9 cellular contexts compared by ENCODE assay signal in genomic region chr3:39384665-39385000, GRCh38. TPM values are rescaled to one million over a fixed set of nuclear protein-coding genes. Genes with fewer than 3 reads are reported as not detected.
A peak's percentile ranks its signal among the peaks of the same experiment; 100 is the strongest.
DNase-seq lines count a peak whose midpoint lies in the region; ATAC-seq and TF ChIP-seq lines count a peak whose summit lies in the region.
"Had no signal": no experiment of that assay in that cellular context is flagged by ENCODE, and none has a peak within 500 bp of the region (broad histone marks: within the 10 kb centered on the region; RNA-seq: fewer than 3 reads in every experiment).

No MANE protein-coding gene starts in this region.

- no peak for TF ChIP-seq POLR2A in breast epithelium (IDR thresholded peaks at IDR 0.05)

- H3K9me3 ChIP-seq in right atrium auricular region (no peaks in the 10 kb centered on the region), breast epithelium (no peaks in the 10 kb centered on the region), mucosa of descending colon (no peaks in the 10 kb centered on the region), aorta (ENCODE audit: control insufficient read depth, low read length) (no peaks in the 10 kb centered on the region)

- H3K27ac ChIP-seq in right atrium auricular region, result peak overlapping the region; percentile 87 to 90
- H3K27ac ChIP-seq in breast epithelium, result peak overlapping the region in 1 of 2 donors; percentile 94
- H3K27ac ChIP-seq in aorta (ENCODE audit: low read depth in 1 of 2, low read length in 2 of 2), result peak overlapping the region in 1 of 2 donors; percentile 20
- H3K27ac ChIP-seq in substantia nigra (ENCODE audit: low read depth, low read length, poor library complexity, severe bottlenecking), result no peak overlapping the region

- peak overlapping the region; percentile 62 to 91 for H3K4me3 ChIP-seq in right atrium auricular region
- H3K4me3 ChIP-seq in breast epithelium, result peak overlapping the region; percentile 64 to 87 (median 70)
- H3K4me3 ChIP-seq in mucosa of descending colon, result peak overlapping the region; percentile 56
- H3K4me3 ChIP-seq in aorta (ENCODE audit: low read length in 2 of 2), result peak overlapping the region; percentile 33 to 42

- DNase-seq in right atrium auricular region (ENCODE audit: low spot score), result no peak
- no peak for DNase-seq in Right ventricle myocardium superior
- DNase-seq in breast epithelium (ENCODE audit: low spot score in 2 of 2), result no peak
- no peak for DNase-seq in mucosa of descending colon
- DNase-seq in aorta, result no peak
- DNase-seq in substantia nigra (lab: John Stamatoyannopoulos, UW), result no peak
- DNase-seq: GF-D8 had no signal

- TF ChIP-seq CTCF in right atrium auricular region (IDR thresholded peaks at IDR 0.05) (no peak), breast epithelium (IDR thresholded peaks at IDR 0.05) (no peak), mucosa of descending colon (IDR thresholded peaks at IDR 0.05) (no peak)

- ATAC-seq in Right ventricle myocardium superior (ENCODE audit: poor library complexity) (no peak), mucosa of descending colon (no peak), aorta (ENCODE audit: low FRiP score) (no peak), HG03095 (IDR thresholded peaks at IDR 0.05; ENCODE audit: unreplicated experiment) (no peak), HG03139 (IDR thresholded peaks at IDR 0.05; ENCODE audit: unreplicated experiment) (no peak)

- peaks cover 0 to 16% of the 10 kb centered on the region in 2 donors for H3K4me1 ChIP-seq in right atrium auricular region
- no peaks in the 10 kb centered on the region for H3K4me1 ChIP-seq in breast epithelium
- peaks cover 37% of the 10 kb centered on the region for H3K4me1 ChIP-seq in mucosa of descending colon (ENCODE audit: low read depth)
- H3K4me1 ChIP-seq in aorta (ENCODE audit: control insufficient read depth in 1 of 2, insufficient read depth in 2 of 2, low read length in 2 of 2), result peaks cover 0 to 3% of the 10 kb centered on the region in 2 donors

- H3K27me3 ChIP-seq in right atrium auricular region (no peaks in the 10 kb centered on the region), breast epithelium (no peaks in the 10 kb centered on the region), aorta (ENCODE audit: control insufficient read depth in 1 of 2, insufficient read depth in 2 of 2, low read length in 1 of 2) (no peaks in the 10 kb centered on the region)

- intact Hi-C loops in Right ventricle myocardium superior (cut with DNase I), result no loop called here
- intact Hi-C loops in breast epithelium (cut with DNase I; ENCODE audit: low total_unique reads), result no loop called here
- intact Hi-C loops in mucosa of descending colon (cut with DNase I, micrococcal nuclease), result loop anchor here in 1 of 2 donors (10.0 kb wide), 1 partner anchor 90 kb away; no protein-coding TSS in a partner anchor
- intact Hi-C loops in aorta (cut with DNase I), result loop anchor here (2.0 to 10.0 kb wide), 4 partner anchors 22 to 280 kb away; partner anchors contain the start of genes GORASP1 (in 2 of the 2), TTC21A (in 2 of the 2) and RPSA (in 1 of the 2)

- 68 to 73% methylated on average over 14 of the region's 14 CpGs for WGBS in aorta, 2 donors

- H3K36me3 ChIP-seq in right atrium auricular region, result peaks cover 6% of the 10 kb centered on the region
- no peaks in the 10 kb centered on the region for H3K36me3 ChIP-seq in breast epithelium
- no peaks in the 10 kb centered on the region for H3K36me3 ChIP-seq in mucosa of descending colon (ENCODE audit: low read depth)
- no peaks in the 10 kb centered on the region for H3K36me3 ChIP-seq in aorta (ENCODE audit: control insufficient read depth in 1 of 2, insufficient read depth in 2 of 2, low read length in 1 of 2)

RNA-seq across cellular contexts. Expression of gene SLC25A38, which starts 1.5 kb away (rescaled TPM):
- total RNA-seq in right atrium auricular region, result 10 to 100 TPM; 14.3 to 15.7 TPM
- total RNA-seq in Right ventricle myocardium superior, result 14.4 TPM
- 10 to 100 TPM; 28.2 to 31.6 (median 30.9) TPM for total RNA-seq in breast epithelium
- 10 to 100 TPM; 29.3 to 35.3 (median 34.4) TPM for total RNA-seq in mucosa of descending colon
- total RNA-seq in aorta, result 10 to 100 TPM; 18.0 to 18.6 TPM
- 10 to 100 TPM; 25.7 to 31.2 TPM for polyA plus RNA-seq in aorta

RNA-seq across cellular contexts. Expression of gene RPSA, which starts 21.9 kb away (rescaled TPM):
- total RNA-seq in right atrium auricular region (100 to 1,000 TPM; 351 to 628 TPM), Right ventricle myocardium superior (389 TPM), breast epithelium (1,000 to 10,000 TPM in 2 of 3 donors, 100 to 1,000 TPM in 1; 852 to 1,731 (median 1,290) TPM), mucosa of descending colon (1,000 to 10,000 TPM in 1 of 3 donors, 100 to 1,000 TPM in 2; 692 to 1,050 (median 908) TPM), aorta (100 to 1,000 TPM; 479 to 672 TPM)
- polyA plus RNA-seq in aorta, result 1,000 to 10,000 TPM; 1,232 to 1,557 TPM

RNA-seq across cellular contexts. Expression of gene CCR8, which starts 55.1 kb away (rescaled TPM):
- total RNA-seq in right atrium auricular region (not detected), Right ventricle myocardium superior (not detected), breast epithelium (not detected), mucosa of descending colon (under 1 TPM in 1 of 3 donors, not detected in 2; 0.36 TPM), aorta (not detected)
- polyA plus RNA-seq in aorta, result not detected

Comparison
In these comparisons a context has a peak if more than half of its experiments do, and no peak if none do; other contexts are left out.
1. intact Hi-C loops: an anchor here in aorta (2.0 to 10.0 kb wide); none called in Right ventricle myocardium superior and breast epithelium.